In the genomic region with DNA sequence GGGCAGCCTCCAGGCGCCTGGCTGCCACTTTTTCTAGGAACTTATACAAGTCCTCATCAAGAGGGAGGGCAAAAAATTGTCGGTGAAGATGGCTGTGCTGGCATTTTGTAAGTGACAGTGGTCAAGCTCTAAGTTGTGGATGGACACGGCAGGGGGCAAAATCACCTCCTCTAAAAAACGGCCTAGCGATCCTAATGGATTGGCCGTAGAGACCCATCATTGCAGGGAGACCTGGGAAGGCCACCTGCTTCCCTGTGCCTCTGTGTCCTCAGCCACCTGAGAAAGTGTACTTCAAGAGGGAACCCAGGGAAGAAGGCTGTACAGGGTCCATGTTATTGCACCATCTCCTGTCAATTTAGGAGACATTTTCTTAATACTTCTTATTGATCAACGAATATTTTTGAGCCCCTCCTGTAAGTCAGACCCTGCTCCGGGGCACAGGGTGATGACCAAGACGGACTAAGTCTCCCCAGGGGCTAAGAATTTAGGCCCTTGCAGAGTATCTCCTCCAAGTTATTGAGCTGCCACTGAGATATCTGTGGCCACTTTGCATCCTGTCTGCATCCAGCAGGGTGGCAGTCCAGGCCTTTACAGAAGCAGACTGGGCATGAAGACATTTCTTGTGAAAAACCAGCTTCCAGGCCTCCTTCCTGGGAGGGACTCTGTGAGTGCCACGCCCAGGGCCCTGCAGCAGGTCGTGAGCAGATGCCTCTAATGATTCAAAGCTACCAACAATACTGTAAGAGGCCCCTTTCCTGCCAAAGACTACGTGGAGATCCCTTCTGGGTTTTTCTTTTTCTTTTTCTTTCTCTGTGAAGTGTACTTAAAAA, we compare ENCODE assay signal across 8 cellular contexts. TPM values are rescaled to one million over a fixed set of nuclear protein-coding genes. Genes with fewer than 3 reads are reported as not detected.
DNase-seq lines count a peak whose midpoint lies in the region; ATAC-seq and TF ChIP-seq lines count a peak whose summit lies in the region.

No MANE protein-coding gene starts in this region.

- peak overlapping the region in 5 of 59 donors; percentile 8 to 31 (median 15) for H3K27ac ChIP-seq in dorsolateral prefrontal cortex

- H3K27me3 Mint-ChIP-seq in activated CD8-positive, alpha-beta memory T cell treated with anti-CD3 and anti-CD28 coated beads, Interleukin-2, amount 10 ng/mL, durations not matched to agents 7 days and 5 days = no peaks in the 10 kb centered on the region

- ATAC-seq in activated CD8-positive, alpha-beta memory T cell treated with anti-CD3 and anti-CD28 coated beads, Interleukin-2, amount 10 ng/mL, durations not matched to agents 7 days and 5 days = peak; percentile 80
- no peak for ATAC-seq in GM21390 (IDR thresholded peaks at IDR 0.05; ENCODE audit: unreplicated experiment)

- TF ChIP-seq RAD21 in Ishikawa (IDR thresholded peaks at IDR 0.05; ENCODE audit: low read depth) = peak; percentile 21; the same call in 1 of the 2 replicates

- H3K36me3 Mint-ChIP-seq in activated CD8-positive, alpha-beta memory T cell treated with anti-CD3 and anti-CD28 coated beads, Interleukin-2, amount 10 ng/mL, durations not matched to agents 7 days and 5 days = no peaks in the 10 kb centered on the region

- CTCF ChIA-PET in activated CD8-positive, alpha-beta memory T cell treated with anti-CD3 and anti-CD28 coated beads, Interleukin-2, amount 10 ng/mL, durations not matched to agents 7 days and 5 days (lab: Charles Lee) = interaction anchor here (0.6 to 3.0 kb wide), 10 partner anchors 10 to 103 kb away, joined by 3 to 25 read pairs (median 5); a partner anchor contains a TSS

- TF ChIP-seq EP300 in Ishikawa (IDR thresholded peaks at IDR 0.05; ENCODE audit: borderline replicate concordance) = no peak

- no peaks in the 10 kb centered on the region for H3K9me3 Mint-ChIP-seq in activated CD8-positive, alpha-beta memory T cell treated with anti-CD3 and anti-CD28 coated beads, Interleukin-2, amount 10 ng/mL, durations not matched to agents 7 days and 5 days (ENCODE audit: low read depth)

- DNase-seq in DMS79 (lab: John Stamatoyannopoulos, UW) (peak; percentile 92), fibroblast of villous mesenchyme (ENCODE audit: low read depth) (peak; percentile 48), kidney glomerular epithelial cell (lab: John Stamatoyannopoulos, UW) (no peak), dorsolateral prefrontal cortex (no peak)
- peak; percentile 77 for DNase-seq in activated CD8-positive, alpha-beta memory T cell treated with anti-CD3 and anti-CD28 coated beads, Interleukin-2, amount 10 ng/mL, durations not matched to agents 7 days and 5 days
- peak; percentile 47 to 54 for DNase-seq in stimulated activated CD4-positive, alpha-beta T cell treated with anti-CD3 and anti-CD28 coated beads, Interleukin-4, amount 100 ng/mL, for 48 hours (ENCODE audit: low read depth in 2 of 2)

- no peaks in the 10 kb centered on the region for H3K27me3 ChIP-seq in dorsolateral prefrontal cortex

- H3K4me1 Mint-ChIP-seq in activated CD8-positive, alpha-beta memory T cell treated with anti-CD3 and anti-CD28 coated beads, Interleukin-2, amount 10 ng/mL, durations not matched to agents 7 days and 5 days = peaks cover 34% of the 10 kb centered on the region

- H3K4me3 ChIP-seq in fibroblast of villous mesenchyme (ENCODE audit: low read depth, low read length) (no peak overlapping the region), dorsolateral prefrontal cortex (no peak overlapping the region)

- H3K27ac Mint-ChIP-seq in activated CD8-positive, alpha-beta memory T cell treated with anti-CD3 and anti-CD28 coated beads, Interleukin-2, amount 10 ng/mL, durations not matched to agents 7 days and 5 days = peak overlapping the region; percentile 94

- H3K4me3 Mint-ChIP-seq in activated CD8-positive, alpha-beta memory T cell treated with anti-CD3 and anti-CD28 coated beads, Interleukin-2, amount 10 ng/mL, durations not matched to agents 7 days and 5 days = peak overlapping the region; percentile 12

- intact Hi-C loops in dorsolateral prefrontal cortex (cut with DNase I) = no loop called here

- TF ChIP-seq CTCF in fibroblast of villous mesenchyme (IDR thresholded peaks at IDR 0.05; ENCODE audit: insufficient read depth, low read depth, low read length) = no peak
- TF ChIP-seq CTCF in dorsolateral prefrontal cortex (IDR thresholded peaks at IDR 0.05 in 54 of 56, conservative IDR thresholded peaks at IDR 0.05 in 2 of 56; ENCODE audit: low read depth in 1 of 56, partially characterized antibody in 56 of 56) = no peak

TF ChIP-seq in Ishikawa, 13 proteins besides CTCF, POLR2A, EP300 and RAD21:
- TF ChIP-seq FOXM1 (IDR thresholded peaks at IDR 0.05; ENCODE audit: borderline replicate concordance, low read depth) (peak; percentile 8; the same call in 1 of the 2 replicates), TCF12 (IDR thresholded peaks at IDR 0.05; ENCODE audit: low read depth) (no peak), TAF1 (IDR thresholded peaks at IDR 0.05; ENCODE audit: low read depth) (no peak), TEAD4 (IDR thresholded peaks at IDR 0.05) (no peak), CEBPB (IDR thresholded peaks at IDR 0.05) (no peak), NFIC (IDR thresholded peaks at IDR 0.05) (no peak), YY1 (IDR thresholded peaks at IDR 0.05; ENCODE audit: low read depth) (peak; percentile 20; the same call in 1 of the 2 replicates), CREB1 (IDR thresholded peaks at IDR 0.05; ENCODE audit: low read depth) (no peak), ZBTB7A (IDR thresholded peaks at IDR 0.05; ENCODE audit: low read depth) (no peak)
- TF ChIP-seq, protein P1, sequence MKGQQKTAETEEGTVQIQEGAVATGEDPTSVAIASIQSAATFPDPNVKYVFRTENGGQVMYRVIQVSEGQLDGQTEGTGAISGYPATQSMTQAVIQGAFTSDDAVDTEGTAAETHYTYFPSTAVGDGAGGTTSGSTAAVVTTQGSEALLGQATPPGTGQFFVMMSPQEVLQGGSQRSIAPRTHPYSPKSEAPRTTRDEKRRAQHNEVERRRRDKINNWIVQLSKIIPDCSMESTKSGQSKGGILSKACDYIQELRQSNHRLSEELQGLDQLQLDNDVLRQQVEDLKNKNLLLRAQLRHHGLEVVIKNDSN (IDR thresholded peaks at IDR 0.05) = no peak
- TF ChIP-seq, protein P2, sequence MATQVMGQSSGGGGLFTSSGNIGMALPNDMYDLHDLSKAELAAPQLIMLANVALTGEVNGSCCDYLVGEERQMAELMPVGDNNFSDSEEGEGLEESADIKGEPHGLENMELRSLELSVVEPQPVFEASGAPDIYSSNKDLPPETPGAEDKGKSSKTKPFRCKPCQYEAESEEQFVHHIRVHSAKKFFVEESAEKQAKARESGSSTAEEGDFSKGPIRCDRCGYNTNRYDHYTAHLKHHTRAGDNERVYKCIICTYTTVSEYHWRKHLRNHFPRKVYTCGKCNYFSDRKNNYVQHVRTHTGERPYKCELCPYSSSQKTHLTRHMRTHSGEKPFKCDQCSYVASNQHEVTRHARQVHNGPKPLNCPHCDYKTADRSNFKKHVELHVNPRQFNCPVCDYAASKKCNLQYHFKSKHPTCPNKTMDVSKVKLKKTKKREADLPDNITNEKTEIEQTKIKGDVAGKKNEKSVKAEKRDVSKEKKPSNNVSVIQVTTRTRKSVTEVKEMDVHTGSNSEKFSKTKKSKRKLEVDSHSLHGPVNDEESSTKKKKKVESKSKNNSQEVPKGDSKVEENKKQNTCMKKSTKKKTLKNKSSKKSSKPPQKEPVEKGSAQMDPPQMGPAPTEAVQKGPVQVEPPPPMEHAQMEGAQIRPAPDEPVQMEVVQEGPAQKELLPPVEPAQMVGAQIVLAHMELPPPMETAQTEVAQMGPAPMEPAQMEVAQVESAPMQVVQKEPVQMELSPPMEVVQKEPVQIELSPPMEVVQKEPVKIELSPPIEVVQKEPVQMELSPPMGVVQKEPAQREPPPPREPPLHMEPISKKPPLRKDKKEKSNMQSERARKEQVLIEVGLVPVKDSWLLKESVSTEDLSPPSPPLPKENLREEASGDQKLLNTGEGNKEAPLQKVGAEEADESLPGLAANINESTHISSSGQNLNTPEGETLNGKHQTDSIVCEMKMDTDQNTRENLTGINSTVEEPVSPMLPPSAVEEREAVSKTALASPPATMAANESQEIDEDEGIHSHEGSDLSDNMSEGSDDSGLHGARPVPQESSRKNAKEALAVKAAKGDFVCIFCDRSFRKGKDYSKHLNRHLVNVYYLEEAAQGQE (IDR thresholded peaks at IDR 0.05; ENCODE audit: low read depth) = no peak
- TF ChIP-seq, protein P3, sequence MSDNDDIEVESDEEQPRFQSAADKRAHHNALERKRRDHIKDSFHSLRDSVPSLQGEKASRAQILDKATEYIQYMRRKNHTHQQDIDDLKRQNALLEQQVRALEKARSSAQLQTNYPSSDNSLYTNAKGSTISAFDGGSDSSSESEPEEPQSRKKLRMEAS (IDR thresholded peaks at IDR 0.05) = no peak

RNA-seq across cellular contexts. Expression of a gene that starts 40.5 kb away (rescaled TPM):
- 100 to 1,000 TPM; 251 to 299 TPM for total RNA-seq in activated CD8-positive, alpha-beta memory T cell treated with anti-CD3 and anti-CD28 coated beads, Interleukin-2, amount 10 ng/mL, durations not matched to agents 7 days and 5 days
- total RNA-seq in fibroblast of villous mesenchyme (217 and 256 TPM in 2 replicates), dorsolateral prefrontal cortex (100 to 1,000 TPM in 75 of 120 experiments, 10 to 100 TPM in 45; 60.5 to 148 (median 104) TPM)

Comparison
In these comparisons a context has a peak if more than half of its experiments do, and no peak if none do; other contexts are left out.
1. DNase-seq: peak in DMS79 (single experiment), activated CD8-positive, alpha-beta memory T cell treated with anti-CD3 and anti-CD28 coated beads, Interleukin-2, amount 10 ng/mL, durations not matched to agents 7 days and 5 days (single experiment), fibroblast of villous mesenchyme (single experiment) and stimulated activated CD4-positive, alpha-beta T cell treated with anti-CD3 and anti-CD28 coated beads, Interleukin-4, amount 100 ng/mL, for 48 hours (2 of 2); none in kidney glomerular epithelial cell (single experiment) and dorsolateral prefrontal cortex (0 of 10).